Comparison of ENCODE assay signal across 1 cellular context in genomic region chr13:78067290-78067689, GRCh38.
TF ChIP-seq lines count a peak whose summit lies in the region.

No MANE protein-coding gene starts in this region.

TF ChIP-seq in GM23338, 12 proteins besides CTCF, POLR2A, EP300 and RAD21 (continued from another document):
- TF ChIP-seq, protein P1, sequence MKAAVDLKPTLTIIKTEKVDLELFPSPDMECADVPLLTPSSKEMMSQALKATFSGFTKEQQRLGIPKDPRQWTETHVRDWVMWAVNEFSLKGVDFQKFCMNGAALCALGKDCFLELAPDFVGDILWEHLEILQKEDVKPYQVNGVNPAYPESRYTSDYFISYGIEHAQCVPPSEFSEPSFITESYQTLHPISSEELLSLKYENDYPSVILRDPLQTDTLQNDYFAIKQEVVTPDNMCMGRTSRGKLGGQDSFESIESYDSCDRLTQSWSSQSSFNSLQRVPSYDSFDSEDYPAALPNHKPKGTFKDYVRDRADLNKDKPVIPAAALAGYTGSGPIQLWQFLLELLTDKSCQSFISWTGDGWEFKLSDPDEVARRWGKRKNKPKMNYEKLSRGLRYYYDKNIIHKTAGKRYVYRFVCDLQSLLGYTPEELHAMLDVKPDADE (IDR thresholded peaks at IDR 0.05): no peak
- no peak for TF ChIP-seq ZNF331 (CRISPR knock-in tag; IDR thresholded peaks at IDR 0.05; ENCODE audit: low read depth)
- TF ChIP-seq ZNF114 (CRISPR knock-in tag; IDR thresholded peaks at IDR 0.05): no peak
- no peak for TF ChIP-seq STAT1 (IDR thresholded peaks at IDR 0.05; ENCODE audit: unreplicated experiment)
- TF ChIP-seq EZH2phosphoT487 (IDR thresholded peaks at IDR 0.05; ENCODE audit: unreplicated experiment): no peak
- no peak for TF ChIP-seq EZH2 (IDR thresholded peaks at IDR 0.05; ENCODE audit: low read depth, unreplicated experiment)
- TF ChIP-seq NANOG (IDR thresholded peaks at IDR 0.05; ENCODE audit: borderline replicate concordance): no peak
- TF ChIP-seq ZNF462 (CRISPR knock-in tag; IDR thresholded peaks at IDR 0.05): no peak
- TF ChIP-seq JUNB (IDR thresholded peaks at IDR 0.05; ENCODE audit: unreplicated experiment): no peak
- no peak for TF ChIP-seq CREB1 (CRISPR knock-in tag; IDR thresholded peaks at IDR 0.05; ENCODE audit: low read depth)
